In the genomic region with DNA sequence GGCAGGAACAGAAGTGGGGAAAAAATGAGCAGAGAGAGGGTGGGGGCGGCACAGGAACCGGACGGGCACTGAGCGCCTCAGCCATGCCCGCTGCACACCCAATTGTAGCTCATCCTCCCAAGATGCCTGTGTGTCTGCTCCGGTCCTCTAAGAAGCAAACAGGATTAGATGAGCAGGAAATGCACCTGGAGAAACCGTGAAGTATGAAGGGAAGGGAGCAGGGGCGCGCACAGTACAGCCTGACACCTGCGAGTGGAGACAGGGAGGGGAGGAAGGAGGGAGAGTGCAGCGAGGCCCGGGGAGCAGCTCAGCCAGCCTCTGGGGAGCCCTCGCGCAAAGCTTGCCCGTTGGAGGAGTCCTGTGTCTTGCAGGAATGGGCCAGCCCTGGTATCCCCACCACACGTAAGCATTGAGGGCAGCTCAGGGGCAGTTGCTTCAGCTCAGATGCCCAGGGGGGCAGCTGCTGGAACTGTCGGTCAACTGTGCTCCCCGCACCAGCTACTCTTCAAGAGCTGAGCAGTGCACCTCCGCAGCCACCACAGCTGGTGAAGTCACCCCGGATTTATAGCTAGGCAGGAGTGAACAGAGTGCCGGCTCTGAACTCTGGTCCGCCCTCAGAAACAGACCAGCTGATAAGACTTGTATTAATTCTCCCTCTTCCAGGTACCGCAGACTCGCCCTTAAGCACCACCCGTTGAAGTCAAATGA, we compare ENCODE assay signal across 1 cellular context.
TF ChIP-seq lines count a peak whose summit lies in the region.

No MANE protein-coding gene starts in this region.

TF ChIP-seq in HepG2, 621 proteins besides CTCF, POLR2A, EP300 and RAD21:
- TF ChIP-seq ISX (CRISPR knock-in tag; conservative IDR thresholded peaks at IDR 0.05) (no peak), KMT2B (CRISPR knock-in tag; IDR thresholded peaks at IDR 0.05) (no peak), LCORL (IDR thresholded peaks at IDR 0.05) (no peak), LCORL (CRISPR knock-in tag; IDR thresholded peaks at IDR 0.05) (no peak)
- TF ChIP-seq, protein P1, sequence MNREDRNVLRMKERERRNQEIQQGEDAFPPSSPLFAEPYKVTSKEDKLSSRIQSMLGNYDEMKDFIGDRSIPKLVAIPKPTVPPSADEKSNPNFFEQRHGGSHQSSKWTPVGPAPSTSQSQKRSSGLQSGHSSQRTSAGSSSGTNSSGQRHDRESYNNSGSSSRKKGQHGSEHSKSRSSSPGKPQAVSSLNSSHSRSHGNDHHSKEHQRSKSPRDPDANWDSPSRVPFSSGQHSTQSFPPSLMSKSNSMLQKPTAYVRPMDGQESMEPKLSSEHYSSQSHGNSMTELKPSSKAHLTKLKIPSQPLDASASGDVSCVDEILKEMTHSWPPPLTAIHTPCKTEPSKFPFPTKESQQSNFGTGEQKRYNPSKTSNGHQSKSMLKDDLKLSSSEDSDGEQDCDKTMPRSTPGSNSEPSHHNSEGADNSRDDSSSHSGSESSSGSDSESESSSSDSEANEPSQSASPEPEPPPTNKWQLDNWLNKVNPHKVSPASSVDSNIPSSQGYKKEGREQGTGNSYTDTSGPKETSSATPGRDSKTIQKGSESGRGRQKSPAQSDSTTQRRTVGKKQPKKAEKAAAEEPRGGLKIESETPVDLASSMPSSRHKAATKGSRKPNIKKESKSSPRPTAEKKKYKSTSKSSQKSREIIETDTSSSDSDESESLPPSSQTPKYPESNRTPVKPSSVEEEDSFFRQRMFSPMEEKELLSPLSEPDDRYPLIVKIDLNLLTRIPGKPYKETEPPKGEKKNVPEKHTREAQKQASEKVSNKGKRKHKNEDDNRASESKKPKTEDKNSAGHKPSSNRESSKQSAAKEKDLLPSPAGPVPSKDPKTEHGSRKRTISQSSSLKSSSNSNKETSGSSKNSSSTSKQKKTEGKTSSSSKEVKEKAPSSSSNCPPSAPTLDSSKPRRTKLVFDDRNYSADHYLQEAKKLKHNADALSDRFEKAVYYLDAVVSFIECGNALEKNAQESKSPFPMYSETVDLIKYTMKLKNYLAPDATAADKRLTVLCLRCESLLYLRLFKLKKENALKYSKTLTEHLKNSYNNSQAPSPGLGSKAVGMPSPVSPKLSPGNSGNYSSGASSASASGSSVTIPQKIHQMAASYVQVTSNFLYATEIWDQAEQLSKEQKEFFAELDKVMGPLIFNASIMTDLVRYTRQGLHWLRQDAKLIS (CRISPR knock-in tag; IDR thresholded peaks at IDR 0.05) = no peak
- TF ChIP-seq, protein P2, sequence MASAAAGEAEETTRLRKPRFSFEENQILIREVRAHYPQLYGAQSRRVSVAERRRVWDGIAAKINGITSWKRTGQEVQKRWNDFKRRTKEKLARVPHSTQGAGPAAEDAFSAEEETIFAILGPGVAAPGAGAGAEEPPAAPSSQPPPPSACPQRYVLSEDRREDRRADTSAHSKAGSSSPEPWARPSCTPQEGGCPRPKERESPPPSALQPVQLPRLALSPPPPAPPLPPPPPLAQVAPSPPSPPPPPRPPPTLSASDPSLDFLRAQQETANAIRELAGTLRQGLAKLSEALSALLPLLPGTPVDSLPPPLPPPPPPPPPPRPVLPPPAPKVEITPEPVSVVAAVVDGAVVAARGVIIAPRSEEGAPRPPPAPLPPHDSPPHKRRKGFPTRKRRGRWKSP (CRISPR knock-in tag; IDR thresholded peaks at IDR 0.05) = no peak
